In the genomic region with DNA sequence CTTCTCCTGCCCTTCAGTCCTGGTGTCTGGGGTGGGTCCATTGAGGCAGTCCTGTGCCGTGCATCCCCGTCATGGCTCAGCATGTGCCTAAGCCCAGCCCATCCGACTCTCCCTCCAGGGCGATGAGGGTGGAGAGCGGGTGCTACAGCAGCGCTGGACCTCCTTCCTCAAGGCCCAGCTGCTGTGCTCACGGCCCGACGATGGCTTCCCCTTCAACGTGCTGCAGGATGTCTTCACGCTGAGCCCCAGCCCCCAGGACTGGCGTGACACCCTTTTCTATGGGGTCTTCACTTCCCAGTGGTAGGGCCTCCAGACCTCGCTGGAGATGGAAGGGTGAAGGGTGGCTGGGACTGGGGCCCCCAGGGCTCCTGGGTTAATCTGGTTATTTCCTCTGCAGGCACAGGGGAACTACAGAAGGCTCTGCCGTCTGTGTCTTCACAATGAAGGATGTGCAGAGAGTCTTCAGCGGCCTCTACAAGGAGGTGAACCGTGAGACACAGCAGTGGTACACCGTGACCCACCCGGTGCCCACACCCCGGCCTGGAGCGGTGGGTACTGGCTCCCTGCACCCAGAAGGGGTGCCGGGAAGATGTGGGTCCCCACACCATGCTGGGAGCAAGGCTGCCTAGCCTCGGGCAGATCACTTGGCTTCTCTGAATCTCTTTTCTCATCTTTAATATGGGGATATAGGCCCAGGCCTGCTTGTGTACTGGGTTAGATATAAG, we compare ENCODE assay signal across 1 cellular context.
TF ChIP-seq lines count a peak whose summit lies in the region.

No MANE protein-coding gene starts in this region.

TF ChIP-seq in IMR-90, 13 proteins besides CTCF, POLR2A, EP300 and RAD21:
- no peak for TF ChIP-seq FOS (IDR thresholded peaks at IDR 0.05; ENCODE audit: low read depth, low read length)
- no peak for TF ChIP-seq MXI1 (IDR thresholded peaks at IDR 0.05; ENCODE audit: borderline replicate concordance, low read depth, low read length)
- TF ChIP-seq NFE2L2 (IDR thresholded peaks at IDR 0.05; ENCODE audit: low read depth, low read length): no peak
- TF ChIP-seq USF2 (IDR thresholded peaks at IDR 0.05; ENCODE audit: low read depth, low read length): no peak
- no peak for TF ChIP-seq RFX5 (IDR thresholded peaks at IDR 0.05; ENCODE audit: low read depth, low read length)
- no peak for TF ChIP-seq ELK1 (IDR thresholded peaks at IDR 0.05; ENCODE audit: borderline replicate concordance, low read depth, low read length)
- TF ChIP-seq RCOR1 (IDR thresholded peaks at IDR 0.05; ENCODE audit: insufficient replicate concordance, low read length): no peak
- no peak for TF ChIP-seq MAZ (IDR thresholded peaks at IDR 0.05; ENCODE audit: borderline replicate concordance, low read depth, low read length)
- no peak for TF ChIP-seq BHLHE40 (IDR thresholded peaks at IDR 0.05; ENCODE audit: low read depth, low read length)
